In the genomic region with DNA sequence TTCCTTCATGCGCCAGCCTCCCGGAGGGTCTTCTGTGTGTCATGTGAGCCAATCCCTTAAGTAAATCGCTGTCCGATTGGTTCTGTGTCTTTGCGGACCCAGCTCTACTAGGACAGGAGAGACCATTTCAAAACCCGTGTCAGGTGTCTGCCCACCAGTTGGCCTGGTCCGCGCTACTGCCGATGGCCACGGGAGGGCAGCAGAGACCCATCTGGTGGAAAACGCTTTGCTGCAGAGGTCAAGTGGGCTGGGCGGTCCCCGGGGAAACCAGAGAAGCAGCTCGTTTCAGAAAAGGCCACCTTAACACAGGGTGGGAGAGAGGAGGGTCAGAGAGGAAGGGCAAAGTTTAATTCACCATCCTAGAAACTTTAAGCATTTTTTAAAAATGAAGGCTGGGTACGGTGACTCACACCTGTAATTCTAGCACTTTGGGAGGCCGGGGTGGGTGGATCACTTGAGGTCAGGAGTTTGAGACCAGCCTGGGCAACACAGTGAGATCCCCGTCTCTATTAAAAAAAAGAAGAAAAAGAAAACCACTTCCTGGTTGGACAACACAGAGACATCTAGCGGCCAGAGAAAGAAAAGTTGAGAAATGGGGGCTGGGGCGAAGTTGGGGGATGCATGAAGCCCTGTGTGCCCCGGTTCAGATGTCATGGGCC, we compare ENCODE assay signal across 8 cellular contexts. TPM values are rescaled to one million over a fixed set of nuclear protein-coding genes. Genes with fewer than 3 reads are reported as not detected.
DNase-seq lines count a peak whose midpoint lies in the region; ATAC-seq and TF ChIP-seq lines count a peak whose summit lies in the region.

No MANE protein-coding gene starts in this region.

- no peak overlapping the region for H3K27ac ChIP-seq in Karpas-422 (ENCODE audit: low read length)

- H3K4me1 Mint-ChIP-seq in activated T-helper 1 cell treated with anti-CD3 and anti-CD28 coated beads, Interleukin-12 subunit alpha, Interleukin-12 subunit beta, Interleukin-2, Interleukin-4 antibody, amounts not matched to agents 30 ng/mL and 10 ng/mL and 1 ng/mL, durations not matched to agents 14 hours and 24 hours and 36 hours (ENCODE audit: low read depth) = peaks cover 7% of the 10 kb centered on the region
- peaks cover 44% of the 10 kb centered on the region for H3K4me1 Mint-ChIP-seq in nephron progenitor cell

- TF ChIP-seq CTCF in fibroblast of mammary gland (conservative IDR thresholded peaks at IDR 0.05; ENCODE audit: control insufficient read depth, insufficient read depth, low read depth, low read length) (peak; percentile 98), nephron progenitor cell (IDR thresholded peaks at IDR 0.05) (peak; percentile 97)

- H3K36me3 Mint-ChIP-seq in activated T-helper 1 cell treated with anti-CD3 and anti-CD28 coated beads, Interleukin-12 subunit alpha, Interleukin-12 subunit beta, Interleukin-2, Interleukin-4 antibody, amounts not matched to agents 30 ng/mL and 10 ng/mL and 1 ng/mL, durations not matched to agents 14 hours and 24 hours and 36 hours (ENCODE audit: low read depth) = no peaks in the 10 kb centered on the region
- H3K36me3 Mint-ChIP-seq in nephron progenitor cell (ENCODE audit: low read depth) = no peaks in the 10 kb centered on the region

- DNase-seq in ACHN (peak; percentile 90), Karpas-422 (peak; percentile 87), RPMI7951 (ENCODE audit: low read depth) (peak; percentile 68), fibroblast of mammary gland (ENCODE audit: low read depth) (peak; percentile 77), nephron progenitor cell (peak; percentile 99)
- peak; percentile 68 for DNase-seq in activated T-helper 1 cell treated with anti-CD3 and anti-CD28 coated beads, Interleukin-12 subunit alpha, Interleukin-12 subunit beta, Interleukin-2, Interleukin-4 antibody, amounts not matched to agents 30 ng/mL and 10 ng/mL and 1 ng/mL, durations not matched to agents 14 hours and 24 hours and 36 hours (ENCODE audit: low spot score)
- DNase-seq in stimulated activated naive CD4-positive, alpha-beta T cell treated with Interleukin-2 at 50 U/mL for 16 hours (lab: John Stamatoyannopoulos, UW) = peak; percentile 78

- H3K4me3 Mint-ChIP-seq in activated T-helper 1 cell treated with anti-CD3 and anti-CD28 coated beads, Interleukin-12 subunit alpha, Interleukin-12 subunit beta, Interleukin-2, Interleukin-4 antibody, amounts not matched to agents 30 ng/mL and 10 ng/mL and 1 ng/mL, durations not matched to agents 14 hours and 24 hours and 36 hours = peak overlapping the region; percentile 60
- no peak overlapping the region for H3K4me3 Mint-ChIP-seq in nephron progenitor cell

- no peak overlapping the region for H3K4me3 ChIP-seq in Karpas-422 (ENCODE audit: low read length)
- H3K4me3 ChIP-seq in fibroblast of mammary gland (ENCODE audit: control insufficient read depth, low read depth, low read length) = no peak overlapping the region

- no peaks in the 10 kb centered on the region for H3K9me3 Mint-ChIP-seq in activated T-helper 1 cell treated with anti-CD3 and anti-CD28 coated beads, Interleukin-12 subunit alpha, Interleukin-12 subunit beta, Interleukin-2, Interleukin-4 antibody, amounts not matched to agents 30 ng/mL and 10 ng/mL and 1 ng/mL, durations not matched to agents 14 hours and 24 hours and 36 hours
- H3K9me3 Mint-ChIP-seq in nephron progenitor cell = no peaks in the 10 kb centered on the region

- H3K4me1 ChIP-seq in Karpas-422 (ENCODE audit: low read length) = no peaks in the 10 kb centered on the region

- H3K27me3 ChIP-seq in Karpas-422 (ENCODE audit: low read length) = no peaks in the 10 kb centered on the region

- H4K20me1 ChIP-seq in Karpas-422 (ENCODE audit: insufficient read depth, low read depth, low read length) = no peaks in the 10 kb centered on the region

- ATAC-seq in GM18907 (IDR thresholded peaks at IDR 0.05; ENCODE audit: unreplicated experiment) = peak; percentile 69

- no peaks in the 10 kb centered on the region for H3K9me2 ChIP-seq in Karpas-422 (replicated peaks; ENCODE audit: insufficient read depth, low read length)

- peaks cover 1% of the 10 kb centered on the region for H3K27me3 Mint-ChIP-seq in activated T-helper 1 cell treated with anti-CD3 and anti-CD28 coated beads, Interleukin-12 subunit alpha, Interleukin-12 subunit beta, Interleukin-2, Interleukin-4 antibody, amounts not matched to agents 30 ng/mL and 10 ng/mL and 1 ng/mL, durations not matched to agents 14 hours and 24 hours and 36 hours (ENCODE audit: insufficient read depth)
- peaks cover 30% of the 10 kb centered on the region for H3K27me3 Mint-ChIP-seq in nephron progenitor cell (ENCODE audit: low read depth, poor library complexity)

- intact Hi-C loops in activated T-helper 1 cell treated with anti-CD3 and anti-CD28 coated beads, Interleukin-12 subunit alpha, Interleukin-12 subunit beta, Interleukin-2, Interleukin-4 antibody, amounts not matched to agents 30 ng/mL and 10 ng/mL and 1 ng/mL, durations not matched to agents 14 hours and 24 hours and 36 hours (cut with micrococcal nuclease) = loop anchor here (1.0 to 10.0 kb wide), 5 partner anchors 11 to 500 kb away; partner anchors contain the start of gene GSE1

- no peak overlapping the region for H2AFZ ChIP-seq in Karpas-422 (ENCODE audit: low read length)

- H3K4me2 ChIP-seq in Karpas-422 (ENCODE audit: low read depth, low read length, poor library complexity, severe bottlenecking) = no peak overlapping the region

- H3K36me3 ChIP-seq in Karpas-422 (ENCODE audit: insufficient read depth, low read length) = no peaks in the 10 kb centered on the region

- in situ Hi-C loops in ACHN (cut with HindIII; ENCODE audit: low pct_ligation_motif_present, low pct_unique_long_range_greater_than_20kb, low sequenced_read_pairs) = no loop called here

- H3K27ac Mint-ChIP-seq in activated T-helper 1 cell treated with anti-CD3 and anti-CD28 coated beads, Interleukin-12 subunit alpha, Interleukin-12 subunit beta, Interleukin-2, Interleukin-4 antibody, amounts not matched to agents 30 ng/mL and 10 ng/mL and 1 ng/mL, durations not matched to agents 14 hours and 24 hours and 36 hours = peak overlapping the region; percentile 70
- no peak overlapping the region for H3K27ac Mint-ChIP-seq in nephron progenitor cell

- H3K79me2 ChIP-seq in Karpas-422 (ENCODE audit: low read length) = no peaks in the 10 kb centered on the region

- no peaks in the 10 kb centered on the region for H3K9me3 ChIP-seq in Karpas-422 (ENCODE audit: low read length)

- no peak overlapping the region for H3K9ac ChIP-seq in Karpas-422 (ENCODE audit: low read length)

RNA-seq across cellular contexts. Expression of gene CIBAR2, which starts 2.8 kb away (rescaled TPM):
- total RNA-seq in Karpas-422 (2014; rRNA removed; shearing (Covaris generic); ENCODE audit: low replicate concordance) = not detected in 2 replicates
- total RNA-seq in RPMI7951 (2014; rRNA removed; shearing (Covaris generic)) = not detected in 2 replicates
- not detected in 2 replicates for total RNA-seq in activated T-helper 1 cell treated with anti-CD3 and anti-CD28 coated beads, Interleukin-12 subunit alpha, Interleukin-12 subunit beta, Interleukin-2, Interleukin-4 antibody, amounts not matched to agents 30 ng/mL and 10 ng/mL and 1 ng/mL, durations not matched to agents 14 hours and 24 hours and 36 hours
